16 cellular contexts compared by ENCODE assay signal in genomic region chr1:8860738-8861516, GRCh38. TPM values are rescaled to one million over a fixed set of nuclear protein-coding genes. Genes with fewer than 3 reads are reported as not detected.
A peak's percentile ranks its signal among the peaks of the same experiment; 100 is the strongest.
DNase-seq lines count a peak whose midpoint lies in the region; ATAC-seq, FAIRE-seq and TF ChIP-seq lines count a peak whose summit lies in the region.
"Had no signal": no experiment of that assay in that cellular context is flagged by ENCODE, and none has a peak within 500 bp of the region (broad histone marks: within the 10 kb centered on the region; RNA-seq: fewer than 3 reads in every experiment).

No MANE protein-coding gene starts in this region.

- H3K4me1 Mint-ChIP-seq in natural killer cell treated with Interleukin-12 subunit alpha and Interleukin-12 subunit beta and Interleukin-15 and Interleukin-18, amount 100 ng/mL, for 72 hours (ENCODE audit: low read depth in 2 of 2) = peaks cover 22 to 26% of the 10 kb centered on the region in 2 donors
- H3K4me1 Mint-ChIP-seq in natural killer cell = peaks cover 13 to 27% of the 10 kb centered on the region in 2 donors

- no peaks in the 10 kb centered on the region for H3K9me3 ChIP-seq in kidney (ENCODE audit: control insufficient read depth in 1 of 2, low read length in 2 of 2)
- H3K9me3 ChIP-seq: psoas muscle had no signal

- no peak for ATAC-seq in natural killer cell treated with Interleukin-12 subunit alpha and Interleukin-12 subunit beta and Interleukin-15 and Interleukin-18, amount 100 ng/mL, for 72 hours
- ATAC-seq in natural killer cell = no peak
- ATAC-seq in HG03196 (IDR thresholded peaks at IDR 0.05; ENCODE audit: unreplicated experiment) = no peak
- ATAC-seq: foreskin keratinocyte, psoas muscle had no signal

- H3K4me1 ChIP-seq in kidney (ENCODE audit: control insufficient read depth in 1 of 2, insufficient read depth in 1 of 2, low read depth in 1 of 2, low read length in 2 of 2) = peaks cover 14 to 26% of the 10 kb centered on the region in 2 donors
- H3K4me1 ChIP-seq: foreskin keratinocyte had no signal

- 0 out of 2 replicates have a peak overlapping the region, but pooled peaks have one; percentile 3 for H3K27ac ChIP-seq in VCaP
- H3K27ac ChIP-seq in kidney (ENCODE audit: low read depth in 2 of 2, low read length in 2 of 2) = no peak overlapping the region
- H3K27ac ChIP-seq in coronary artery = no peak overlapping the region
- H3K27ac ChIP-seq: foreskin keratinocyte, psoas muscle had no signal

- TF ChIP-seq CTCF in natural killer cell (IDR thresholded peaks at IDR 0.05) (no peak), VCaP (conservative IDR thresholded peaks at IDR 0.05) (no peak), kidney (IDR thresholded peaks at IDR 0.05; ENCODE audit: borderline replicate concordance, extremely low read depth, insufficient read depth) (no peak), coronary artery (IDR thresholded peaks at IDR 0.05) (no peak)

- H3K9me3 Mint-ChIP-seq in natural killer cell treated with Interleukin-12 subunit alpha and Interleukin-12 subunit beta and Interleukin-15 and Interleukin-18, amount 100 ng/mL, for 72 hours = no peaks in the 10 kb centered on the region
- H3K9me3 Mint-ChIP-seq in natural killer cell = no peaks in the 10 kb centered on the region

- H3K27me3 Mint-ChIP-seq in natural killer cell treated with Interleukin-12 subunit alpha and Interleukin-12 subunit beta and Interleukin-15 and Interleukin-18, amount 100 ng/mL, for 72 hours = no peaks in the 10 kb centered on the region
- no peaks in the 10 kb centered on the region for H3K27me3 Mint-ChIP-seq in natural killer cell (ENCODE audit: low read depth in 2 of 2)
- H3K27me3 Mint-ChIP-seq: B cell had no signal

- H3K4me3 ChIP-seq in kidney (ENCODE audit: low read length in 2 of 2) = no peak overlapping the region
- no peak overlapping the region for H3K4me3 ChIP-seq in coronary artery
- H3K4me3 ChIP-seq: psoas muscle had no signal

- peak; percentile 54 for DNase-seq in natural killer cell treated with Interleukin-12 subunit alpha and Interleukin-12 subunit beta and Interleukin-15 and Interleukin-18, amount 100 ng/mL, for 72 hours (ENCODE audit: low spot score)
- DNase-seq in natural killer cell (no peak), kidney (peak; percentile 78), coronary artery (ENCODE audit: low spot score) (no peak), NCI-H1092 (lab: John Stamatoyannopoulos, UW) (no peak)
- DNase-seq in stimulated activated naive CD4-positive, alpha-beta T cell treated with Interleukin-2 at 50 U/mL for 16 hours (lab: John Stamatoyannopoulos, UW) = no peak
- DNase-seq: foreskin keratinocyte; NCI-H1048; NCI-H446; psoas muscle; RPMI8226; stimulated activated CD4-positive, alpha-beta T cell treated with anti-CD3 and anti-CD28 coated beads, Interleukin-1b, Interleukin-23, amount 100 ng/mL, for 48 hours; T-helper 9 cell had no signal

- peaks cover 41 to 55% of the 10 kb centered on the region in 2 donors for H3K36me3 ChIP-seq in kidney (ENCODE audit: control insufficient read depth in 1 of 2, insufficient read depth in 2 of 2, low read length in 2 of 2)

- H3K36me3 Mint-ChIP-seq in natural killer cell treated with Interleukin-12 subunit alpha and Interleukin-12 subunit beta and Interleukin-15 and Interleukin-18, amount 100 ng/mL, for 72 hours = peaks cover 19% of the 10 kb centered on the region
- no peaks in the 10 kb centered on the region for H3K36me3 Mint-ChIP-seq in natural killer cell

- FAIRE-seq in kidney (lab: Jason Lieb, UNC) = no peak

- peak overlapping the region in 1 of 2 donors; percentile 78 for H3K27ac Mint-ChIP-seq in natural killer cell treated with Interleukin-12 subunit alpha and Interleukin-12 subunit beta and Interleukin-15 and Interleukin-18, amount 100 ng/mL, for 72 hours
- H3K27ac Mint-ChIP-seq in natural killer cell = no peak overlapping the region
- H3K27ac Mint-ChIP-seq: B cell had no signal

- H3K9ac ChIP-seq in kidney (ENCODE audit: low read length in 2 of 2) = no peak overlapping the region

- no peak overlapping the region for H3K4me3 Mint-ChIP-seq in natural killer cell treated with Interleukin-12 subunit alpha and Interleukin-12 subunit beta and Interleukin-15 and Interleukin-18, amount 100 ng/mL, for 72 hours
- H3K4me3 Mint-ChIP-seq in natural killer cell = no peak overlapping the region
- H3K4me3 Mint-ChIP-seq: B cell had no signal

- intact Hi-C loops in natural killer cell (cut with micrococcal nuclease) (no loop called here), kidney (cut with DNase I) (no loop called here)

RNA-seq across cellular contexts. Expression of gene ENO1, which starts 17.6 kb away (rescaled TPM):
- 1,000 to 10,000 TPM; 2,254 to 2,801 TPM for total RNA-seq in natural killer cell treated with Interleukin-12 subunit alpha and Interleukin-12 subunit beta and Interleukin-15 and Interleukin-18, amount 100 ng/mL, for 72 hours
- 100 to 1,000 TPM; 254 to 299 (median 266) TPM for total RNA-seq in natural killer cell
- 1,164 TPM for total RNA-seq in kidney
- 1,321 TPM for polyA plus RNA-seq in kidney (ENCODE audit: insufficient read depth, low read depth, low replicate concordance)

RNA-seq across cellular contexts. Expression of gene RERE, which starts 43.5 kb away (rescaled TPM):
- 10 to 100 TPM; 38.2 to 72.4 TPM for total RNA-seq in natural killer cell treated with Interleukin-12 subunit alpha and Interleukin-12 subunit beta and Interleukin-15 and Interleukin-18, amount 100 ng/mL, for 72 hours
- 10 to 100 TPM; 67.7 to 76.0 (median 73.0) TPM for total RNA-seq in natural killer cell
- total RNA-seq in kidney = 176 TPM
- 37.2 TPM for polyA plus RNA-seq in kidney (ENCODE audit: insufficient read depth, low read depth, low replicate concordance)

Comparison
In these comparisons a context has a peak if more than half of its experiments do, and no peak if none do; other contexts are left out.
1. DNase-seq: peak in natural killer cell treated with Interleukin-12 subunit alpha and Interleukin-12 subunit beta and Interleukin-15 and Interleukin-18, amount 100 ng/mL, for 72 hours (single experiment) and kidney (single experiment); none in natural killer cell (single experiment), stimulated activated naive CD4-positive, alpha-beta T cell treated with Interleukin-2 at 50 U/mL for 16 hours (single experiment), coronary artery (single experiment) and NCI-H1092 (single experiment).